14 cellular contexts compared by ENCODE assay signal in the genomic region with DNA sequence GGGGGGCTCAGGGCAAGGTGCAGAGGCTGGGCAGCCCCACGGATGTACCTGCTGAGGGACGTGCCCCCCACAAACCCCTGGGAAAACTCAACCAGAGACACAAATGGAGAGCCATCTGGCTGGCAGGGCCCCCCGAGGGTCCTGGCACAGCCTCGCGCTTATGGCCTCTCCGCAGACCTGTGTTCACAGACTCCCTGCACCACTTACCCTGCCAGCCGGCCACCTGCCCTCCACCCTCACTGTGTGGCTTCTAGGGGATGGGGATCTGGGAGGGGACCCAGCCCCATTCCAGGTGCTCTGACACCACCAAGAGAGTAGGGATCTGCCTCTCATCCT. TPM values are rescaled to one million over a fixed set of nuclear protein-coding genes. Genes with fewer than 3 reads are reported as not detected.
DNase-seq lines count a peak whose midpoint lies in the region; ATAC-seq and TF ChIP-seq lines count a peak whose summit lies in the region.
"Had no signal": no experiment of that assay in that cellular context is flagged by ENCODE, and none has a peak within 500 bp of the region (broad histone marks: within the 10 kb centered on the region; RNA-seq: fewer than 3 reads in every experiment).

No MANE protein-coding gene starts in this region.

- H3K36me3 ChIP-seq in GM23248 (ENCODE audit: low read depth) (no peaks in the 10 kb centered on the region), SK-N-SH (replicated peaks in 1 of 2; ENCODE audit: control insufficient read depth in 1 of 2, insufficient read depth in 2 of 2, low read length in 1 of 2) (no peaks in the 10 kb centered on the region), hepatocyte (replicated peaks; ENCODE audit: insufficient read depth, low read depth) (no peaks in the 10 kb centered on the region), skeletal muscle satellite cell (ENCODE audit: insufficient read depth, low read length) (no peaks in the 10 kb centered on the region)
- H3K36me3 ChIP-seq: MG63 had no signal

- TF ChIP-seq RAD21 in SK-N-SH (IDR thresholded peaks at IDR 0.05; ENCODE audit: low read length): no peak

- TF ChIP-seq CTCF in SK-N-SH (IDR thresholded peaks at IDR 0.05) (no peak), hepatocyte (IDR thresholded peaks at IDR 0.05; ENCODE audit: poor library complexity) (no peak)

- H3K9me3 ChIP-seq in GM23248 (ENCODE audit: low read depth): no peaks in the 10 kb centered on the region
- no peaks in the 10 kb centered on the region for H3K9me3 ChIP-seq in SK-N-SH
- no peaks in the 10 kb centered on the region for H3K9me3 ChIP-seq in hepatocyte (ENCODE audit: low read depth)
- H3K9me3 ChIP-seq in skeletal muscle satellite cell (replicated peaks; ENCODE audit: low read length): no peaks in the 10 kb centered on the region
- H3K9me3 ChIP-seq: MG63 had no signal

- POLR2A ChIA-PET in SK-N-SH (lab: Yijun Ruan, JAX): no interaction called here

- no peak for TF ChIP-seq EP300 in SK-N-SH (IDR thresholded peaks at IDR 0.05; ENCODE audit: borderline replicate concordance in 1 of 2, low read depth in 1 of 2, low read length in 1 of 2)

- H3K79me2 ChIP-seq in GM23248 (ENCODE audit: insufficient read depth) (no peaks in the 10 kb centered on the region), SK-N-SH (ENCODE audit: insufficient read depth) (no peaks in the 10 kb centered on the region), hepatocyte (no peaks in the 10 kb centered on the region)

- no peak overlapping the region for H3K27ac ChIP-seq in GM23248
- peak overlapping the region in 1 of 2 experiments; percentile 25; a peak in 1 of 4 replicates for H3K27ac ChIP-seq in SK-N-SH (ENCODE audit: low read depth in 2 of 2, low read length in 1 of 2)
- peak overlapping the region; percentile 20 for H3K27ac ChIP-seq in hepatocyte

- 82% methylated on average over 7 of the region's 7 CpGs for WGBS in GM23248 (ENCODE audit: low coverage in 1 of 2, low lambda C conversion rate in 2 of 2, missing lambda C conversion rate in 2 of 2), 2 experiments
- WGBS in SK-N-SH (ENCODE audit: low lambda C conversion rate): 95% methylated on average over 5 of the region's 7 CpGs
- 80% methylated on average over 7 of the region's 7 CpGs for WGBS in hepatocyte (ENCODE audit: low lambda C conversion rate, missing lambda C conversion rate)

- H4K20me1 ChIP-seq in GM23248 (ENCODE audit: insufficient read depth): no peaks in the 10 kb centered on the region
- no peaks in the 10 kb centered on the region for H4K20me1 ChIP-seq in SK-N-SH (ENCODE audit: insufficient read depth)
- H4K20me1 ChIP-seq in hepatocyte (ENCODE audit: insufficient read depth, poor library complexity, severe bottlenecking): no peaks in the 10 kb centered on the region

- peak overlapping the region; percentile 72 for H2AFZ ChIP-seq in GM23248
- H2AFZ ChIP-seq in SK-N-SH (ENCODE audit: low read depth): 0 out of 2 replicates have a peak overlapping the region, but pooled peaks have one; percentile 35
- H2AFZ ChIP-seq in hepatocyte: no peak overlapping the region

- CTCF ChIA-PET in SK-N-SH (lab: Yijun Ruan, JAX): interaction anchor here (0.7 to 2.3 kb wide), 5 partner anchors 18 to 255 kb away, joined by 3 to 9 read pairs (median 4); no protein-coding TSS in a partner anchor

- H3K27me3 ChIP-seq in GM23248 (replicated peaks; ENCODE audit: insufficient read depth): no peaks in the 10 kb centered on the region
- no peaks in the 10 kb centered on the region for H3K27me3 ChIP-seq in SK-N-SH (ENCODE audit: insufficient read depth)
- H3K27me3 ChIP-seq in hepatocyte: peaks cover 4% of the 10 kb centered on the region
- H3K27me3 ChIP-seq in skeletal muscle satellite cell (ENCODE audit: control insufficient read depth, insufficient read depth, low read length): peaks cover 6% of the 10 kb centered on the region
- H3K27me3 ChIP-seq: MG63 had no signal

- in situ Hi-C loops in GM23248 (cut with MboI): no loop called here

- peaks cover 6% of the 10 kb centered on the region for H3K4me1 ChIP-seq in GM23248 (ENCODE audit: insufficient read depth)
- H3K4me1 ChIP-seq in SK-N-SH (ENCODE audit: control insufficient read depth in 1 of 2, insufficient read depth in 2 of 2, low read depth in 1 of 2, low read length in 1 of 2): peaks cover 5 to 23% of the 10 kb centered on the region in 2 experiments; a peak in 2 of 4 replicates
- peaks cover 15% of the 10 kb centered on the region for H3K4me1 ChIP-seq in hepatocyte (ENCODE audit: insufficient read depth)
- H3K4me1 ChIP-seq in skeletal muscle satellite cell (ENCODE audit: control insufficient read depth, insufficient read depth, low read length): peaks cover 27% of the 10 kb centered on the region

- H3F3A ChIP-seq in GM23248 (ENCODE audit: insufficient read depth) (no peaks in the 10 kb centered on the region), SK-N-SH (replicated peaks; ENCODE audit: insufficient read depth) (peaks cover 4% of the 10 kb centered on the region)

- peak overlapping the region; percentile 34 for H3K4me2 ChIP-seq in GM23248 (ENCODE audit: unreplicated experiment)
- peak overlapping the region; percentile 55 for H3K4me2 ChIP-seq in SK-N-SH
- peak overlapping the region; percentile 45 for H3K4me2 ChIP-seq in hepatocyte
- peak overlapping the region; percentile 59 for H3K4me2 ChIP-seq in skeletal muscle satellite cell (ENCODE audit: low read length)

- ATAC-seq in HG02623 (IDR thresholded peaks at IDR 0.05; ENCODE audit: unreplicated experiment): no peak

- H3K9me2 ChIP-seq in GM23248 (ENCODE audit: insufficient read depth): no peaks in the 10 kb centered on the region
- no peaks in the 10 kb centered on the region for H3K9me2 ChIP-seq in SK-N-SH
- no peaks in the 10 kb centered on the region for H3K9me2 ChIP-seq in hepatocyte (replicated peaks; ENCODE audit: insufficient read depth)

- H3K4me3 ChIP-seq in GM23248 (peak overlapping the region; percentile 25; the same call in 1 of the 2 replicates), SK-N-SH (ENCODE audit: low read depth in 2 of 2, low read length in 1 of 2) (no peak overlapping the region), hepatocyte (no peak overlapping the region), skeletal muscle satellite cell (ENCODE audit: low read length) (peak overlapping the region; percentile 35)

- H3K9ac ChIP-seq in GM23248 (no peak overlapping the region), SK-N-SH (no peak overlapping the region), skeletal muscle satellite cell (ENCODE audit: low read depth, low read length) (peak overlapping the region; percentile 25)

- DNase-seq in GM23248 (no peak), SK-N-SH (no peak), hepatocyte (ENCODE audit: low spot score) (no peak), NCI-H146 treated with DMSO at 0.1 percent for 48 hours (lab: John Stamatoyannopoulos, UW; ENCODE audit: unreplicated experiment) (no peak), DMS79 (lab: John Stamatoyannopoulos, UW) (no peak), SK-N-DZ (ENCODE audit: low spot score) (no peak)
- DNase-seq: activated CD4-positive, alpha-beta T cell treated with anti-CD3 and anti-CD28 coated beads, Interleukin-2, amount 50 U/mL, for 48 hours; stimulated activated CD4-positive, alpha-beta T cell treated with anti-CD3 and anti-CD28 coated beads, Interleukin-2, amount 100 ng/mL, for 24 hours; T-helper 9 cell had no signal

TF ChIP-seq in SK-N-SH, 30 proteins besides CTCF, POLR2A, EP300 and RAD21 (continues in another document):
- no peak for TF ChIP-seq MEF2A (IDR thresholded peaks at IDR 0.05; ENCODE audit: borderline replicate concordance, low read depth)

RNA-seq across cellular contexts. Expression of gene ZBTB46, which starts 3.4 kb away (rescaled TPM):
- total RNA-seq in GM23248 (2014; rRNA removed; shearing (Covaris generic)): 1.9 and 3.9 TPM in 2 replicates
- 0.33 and 0.38 TPM in 2 replicates for polyA plus RNA-seq in GM23248 (2016; fragmentation: Nextera tagmentation; extraction: Ambion mirVana)
- polyA plus RNA-seq in SK-N-SH (2012; rRNA removed): 0.11 and 0.15 TPM in 2 replicates
- polyA plus RNA-seq in SK-N-SH (2012; cell fraction: cytosol; rRNA removed): 0.10 and 0.26 TPM in 2 replicates
- 0.43 and 0.71 TPM in 2 replicates for polyA plus RNA-seq in SK-N-SH (2012; cell fraction: nucleus; rRNA removed)
- 4.0 and 5.2 TPM in 2 replicates for total RNA-seq in hepatocyte
- 2.0 and 3.2 TPM in 2 replicates for polyA plus RNA-seq in hepatocyte
- 1.0 and 1.3 TPM in 2 replicates for total RNA-seq in skeletal muscle satellite cell (2012; rRNA removed)
- 1.1 and 1.3 TPM in 2 replicates for polyA plus RNA-seq in SK-N-DZ (2014; cell fraction: cytosol; rRNA removed)
- polyA plus RNA-seq in SK-N-DZ (2014; cell fraction: nucleus; rRNA removed): 1.3 and 1.6 TPM in 2 replicates

RNA-seq across cellular contexts. Expression of gene ABHD16B, which starts 26.8 kb away (rescaled TPM):
- not detected in 2 replicates for total RNA-seq in GM23248 (2014; rRNA removed; shearing (Covaris generic))
- not detected in 2 replicates for polyA plus RNA-seq in GM23248 (2016; fragmentation: Nextera tagmentation; extraction: Ambion mirVana)
- polyA plus RNA-seq in SK-N-SH (2012; rRNA removed): not detected in 2 replicates
- not detected in 2 replicates for polyA plus RNA-seq in SK-N-SH (2012; cell fraction: cytosol; rRNA removed)
- not detected in 2 replicates for polyA plus RNA-seq in SK-N-SH (2012; cell fraction: nucleus; rRNA removed)
- not detected in 2 replicates for total RNA-seq in hepatocyte
- 0.68 and 0.95 TPM in 2 replicates for polyA plus RNA-seq in hepatocyte
- not detected in 2 replicates for total RNA-seq in skeletal muscle satellite cell (2012; rRNA removed)
- not detected in 2 replicates for polyA plus RNA-seq in SK-N-DZ (2014; cell fraction: cytosol; rRNA removed)
- not detected in 2 replicates for polyA plus RNA-seq in SK-N-DZ (2014; cell fraction: nucleus; rRNA removed)
- total RNA-seq: endothelial cell of umbilical vein, liver had no signal
- polyA plus RNA-seq: endothelial cell of umbilical vein had no signal

RNA-seq across cellular contexts. Expression of gene TPD52L2, which starts 30.6 kb away (rescaled TPM):
- total RNA-seq in GM23248 (2014; rRNA removed; shearing (Covaris generic)): 198 and 214 TPM in 2 replicates
- 220 and 227 TPM in 2 replicates for polyA plus RNA-seq in GM23248 (2016; fragmentation: Nextera tagmentation; extraction: Ambion mirVana)
- 137 and 161 TPM in 2 replicates for polyA plus RNA-seq in SK-N-SH (2012; rRNA removed)
- polyA plus RNA-seq in SK-N-SH (2012; cell fraction: cytosol; rRNA removed): 108 and 143 TPM in 2 replicates
- 139 and 148 TPM in 2 replicates for polyA plus RNA-seq in SK-N-SH (2012; cell fraction: nucleus; rRNA removed)
- total RNA-seq in hepatocyte: 83.2 and 86.2 TPM in 2 replicates
- polyA plus RNA-seq in hepatocyte: 93.8 and 98.1 TPM in 2 replicates
- 126 and 129 TPM in 2 replicates for total RNA-seq in skeletal muscle satellite cell (2012; rRNA removed)
- polyA plus RNA-seq in SK-N-DZ (2014; cell fraction: cytosol; rRNA removed): 182 and 220 TPM in 2 replicates
- polyA plus RNA-seq in SK-N-DZ (2014; cell fraction: nucleus; rRNA removed): 224 and 314 TPM in 2 replicates

Comparison
In these comparisons a context has a peak if more than half of its experiments do, and no peak if none do; other contexts are left out.
1. H3K4me3 ChIP-seq: peak in GM23248 (single experiment) and skeletal muscle satellite cell (single experiment); none in SK-N-SH (0 of 2) and hepatocyte (single experiment).
2. Peak in every context shown above with its lines, with median percentiles within 50 percentile points of each other: H3K4me2 ChIP-seq.